In genomic region chr5:1224631-1225030, GRCh38 we compare ENCODE assay signal across 8 cellular contexts. TPM values are rescaled to one million over a fixed set of nuclear protein-coding genes. Genes with fewer than 3 reads are reported as not detected.
"Had no signal": no experiment of that assay in that cellular context is flagged by ENCODE, and none has a peak within 500 bp of the region (broad histone marks: within the 10 kb centered on the region; RNA-seq: fewer than 3 reads in every experiment).

No MANE protein-coding gene starts in this region.

- H3K4me2 ChIP-seq: GM23338 had no signal

- H3K4me3 ChIP-seq: GM23338 had no signal

- H3K4me1 Mint-ChIP-seq: IgD-negative memory B cell had no signal

- ATAC-seq: GM23338 had no signal

- FAIRE-seq: H1, H54, HTR-8/SVneo had no signal

- DNase-seq: H9, HCEC 1CT had no signal

- H3K9me3 Mint-ChIP-seq: GM23338, IgD-negative memory B cell had no signal

- H3K36me3 Mint-ChIP-seq: IgD-negative memory B cell had no signal

- H3K27ac Mint-ChIP-seq: GM23338, H9, IgD-negative memory B cell had no signal

- H2AFZ ChIP-seq: GM23338 had no signal

- H3K4me3 Mint-ChIP-seq: GM23338, H9, IgD-negative memory B cell had no signal

RNA-seq across cellular contexts. Expression of gene SLC6A18, which starts 0.6 kb away (rescaled TPM):
- total RNA-seq: GM23338, H1, H9, HT-29 had no signal
- polyA plus RNA-seq: GM23338, H1, IgD-negative memory B cell had no signal

RNA-seq across cellular contexts. Expression of gene SLC6A19, which starts 23.2 kb away (rescaled TPM):
- total RNA-seq: GM23338, H1, H9, HT-29 had no signal
- polyA plus RNA-seq: GM23338, IgD-negative memory B cell had no signal
